In the genomic region with DNA sequence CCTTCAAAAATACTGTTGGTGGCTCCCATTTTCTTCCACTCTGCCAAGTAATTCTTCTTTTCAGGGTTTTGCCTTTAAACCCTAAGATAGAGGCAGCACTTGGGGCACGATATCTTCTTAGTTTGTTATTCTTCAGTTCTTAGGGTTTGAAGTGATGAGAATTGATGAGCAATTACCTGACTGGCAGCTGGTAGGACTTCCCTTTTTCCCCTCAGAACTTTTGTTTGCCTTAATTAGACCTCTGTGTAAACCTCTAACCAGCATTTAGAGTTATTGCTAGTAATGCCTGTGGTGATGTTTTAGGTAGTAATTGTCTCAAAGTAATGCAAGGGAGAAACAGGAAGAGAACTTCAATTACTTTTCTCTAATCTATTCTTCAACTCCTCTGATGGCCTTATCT, we compare ENCODE assay signal across 25 cellular contexts.
"Had no signal": no experiment of that assay in that cellular context is flagged by ENCODE, and none has a peak within 500 bp of the region (broad histone marks: within the 10 kb centered on the region; RNA-seq: fewer than 3 reads in every experiment).

No MANE protein-coding gene starts in this region.

- H3K4me1 ChIP-seq: neural progenitor cell, parathyroid adenoma, psoas muscle, right lobe of liver, sigmoid colon, stomach, thyroid gland, tibial nerve, upper lobe of left lung, vagina had no signal

- ATAC-seq: psoas muscle; right cardiac atrium; right lobe of liver; stimulated activated effector memory CD8-positive, alpha-beta T cell treated with anti-CD3 and anti-CD28 coated beads, Interleukin-12 subunit alpha, Interleukin-12 subunit beta, amount 100 ng/mL, for 72 hours; stimulated activated naive B cell treated with anti-CD40 and anti-IgM and Interleukin-4, amounts not matched to agents 10 μg/mL and 1 μg/mL and 100 μg/mL, for 72 hours had no signal

- H3K27me3 ChIP-seq: neural progenitor cell, ovary, right lobe of liver, sigmoid colon, stomach, thyroid gland, tibial nerve, upper lobe of left lung, vagina had no signal

- H3K9ac ChIP-seq: neural progenitor cell, parathyroid adenoma had no signal

- H3K79me2 ChIP-seq: parathyroid adenoma had no signal

- H3K4me2 ChIP-seq: neural progenitor cell had no signal

- H3K36me3 ChIP-seq: neural progenitor cell, ovary, right lobe of liver, sigmoid colon, stomach, thoracic aorta, thyroid gland, tibial nerve, upper lobe of left lung, vagina had no signal

- FAIRE-seq: small intestine, urothelium cell line had no signal

- DNase-seq: occipital lobe; ovary; posterior cingulate gyrus; psoas muscle; right cardiac atrium; right lobe of liver; sigmoid colon; small intestine; stimulated activated CD4-positive, alpha-beta T cell treated with anti-CD3 and anti-CD28 coated beads, Interleukin-15, amount 100 ng/mL, for 24 hours; stimulated activated CD4-positive, alpha-beta T cell treated with anti-CD3 and anti-CD28 coated beads, Interleukin-2, amount 100 ng/mL, for 24 hours; stimulated activated CD4-positive, alpha-beta T cell treated with anti-CD3 and anti-CD28 coated beads, Interleukin-2, amount 100 ng/mL, for 48 hours; stimulated activated CD4-positive, alpha-beta T cell treated with anti-CD3 and anti-CD28 coated beads, Interleukin-4, amount 100 ng/mL, for 24 hours; stimulated activated naive B cell treated with anti-CD40 and anti-IgM and Interleukin-4, amounts not matched to agents 10 μg/mL and 1 μg/mL and 100 μg/mL, for 72 hours; stimulated activated naive CD4-positive, alpha-beta T cell treated with Interleukin-2 at 50 U/mL for 16 hours; stomach; thyroid gland; trophoblast cell; upper lobe of left lung had no signal

- H3K9me3 ChIP-seq: ovary, psoas muscle, right lobe of liver, sigmoid colon, stomach, thoracic aorta, thyroid gland, tibial nerve, upper lobe of left lung, vagina had no signal

- H3K4me3 ChIP-seq: neural progenitor cell, ovary, psoas muscle, right lobe of liver, sigmoid colon, stomach, thoracic aorta, thyroid gland, tibial nerve, upper lobe of left lung, vagina had no signal

- H2AFZ ChIP-seq: neural progenitor cell, parathyroid adenoma had no signal

- H3K27ac ChIP-seq: neural progenitor cell, ovary, parathyroid adenoma, psoas muscle, right lobe of liver, sigmoid colon, stomach, thoracic aorta, thyroid gland, tibial nerve, upper lobe of left lung, vagina had no signal
